Comparison of ENCODE assay signal across 1 cellular context in the genomic region with DNA sequence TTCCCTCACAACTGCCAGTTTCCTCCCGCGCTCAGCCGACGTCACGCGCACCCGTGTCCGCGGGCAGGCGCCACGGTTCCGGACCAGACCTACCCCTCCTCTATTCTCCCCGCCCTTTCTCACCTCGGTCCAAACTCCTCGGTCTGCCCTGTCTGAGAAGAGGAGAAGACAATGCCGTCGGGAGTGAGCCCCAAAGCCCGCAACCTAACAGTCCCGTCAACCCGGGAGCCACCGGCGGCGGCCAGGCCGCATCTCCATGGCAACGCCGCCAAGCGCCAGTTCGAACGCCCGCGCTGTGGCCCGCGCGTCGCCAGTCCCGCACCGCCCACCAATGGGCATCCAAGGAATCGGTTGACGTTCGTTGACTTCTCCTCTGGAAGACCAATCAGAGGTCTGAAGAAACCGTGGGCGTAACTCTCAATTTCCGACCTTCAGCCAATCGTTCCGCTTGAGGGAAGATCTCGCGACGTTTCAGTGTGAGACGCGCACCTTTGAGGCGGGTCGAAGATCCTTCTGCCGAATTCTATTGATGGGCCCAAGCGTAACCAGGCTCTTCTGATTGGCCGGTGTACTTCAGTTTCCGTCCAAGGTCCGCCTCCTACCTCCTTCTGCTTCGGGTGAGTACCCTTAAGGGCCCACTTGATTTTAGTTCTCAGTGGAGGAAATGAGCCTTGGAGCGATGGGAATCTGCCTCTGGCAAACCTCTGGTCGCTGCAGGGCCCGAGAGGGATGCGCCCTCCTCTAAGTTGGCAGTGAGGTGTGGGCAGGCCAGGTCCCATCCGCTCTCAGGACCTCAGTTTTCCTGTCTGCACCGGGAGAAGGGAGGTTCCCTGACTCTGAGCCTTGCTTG.
A peak's percentile ranks its signal among the peaks of the same experiment; 100 is the strongest.
TF ChIP-seq lines count a peak whose summit lies in the region.

TSS of gene KIF24 (minus strand) at position 286 of the 850 bp plus-strand sequence. CDS start 17,922 bp downstream, outside the sequence.
TSS of gene NUDT2 (plus strand) at position 587 of the 850 bp plus-strand sequence. CDS start 9,471 bp downstream, outside the sequence.

TF ChIP-seq in HepG2, 621 proteins besides CTCF, POLR2A, EP300 and RAD21 (continued from another document and continues in another):
- TF ChIP-seq KMT2B (CRISPR knock-in tag; IDR thresholded peaks at IDR 0.05) (peak; percentile 80; the same call in 1 of the 2 replicates), HDAC2 (CRISPR knock-in tag; IDR thresholded peaks at IDR 0.05) (peak; percentile 76), TAF15 (IDR thresholded peaks at IDR 0.05; ENCODE audit: low read depth, low read length, poor library complexity, severe bottlenecking) (no peak), KAT2B (IDR thresholded peaks at IDR 0.05; ENCODE audit: borderline replicate concordance, low read depth, low read length) (no peak), ZNF777 (CRISPR knock-in tag; IDR thresholded peaks at IDR 0.05) (peak; percentile 81), DMAP1 (CRISPR knock-in tag; IDR thresholded peaks at IDR 0.05) (peak; percentile 41; the same call in 1 of the 2 replicates), ELF3 (CRISPR knock-in tag; IDR thresholded peaks at IDR 0.05) (peak; percentile 9), ZNF782 (CRISPR knock-in tag; IDR thresholded peaks at IDR 0.05; ENCODE audit: borderline replicate concordance) (0 out of 2 replicates have a peak, but pooled peaks have one; percentile 30), NFATC3 (CRISPR knock-in tag; IDR thresholded peaks at IDR 0.05) (no peak), TBP (CRISPR knock-in tag; IDR thresholded peaks at IDR 0.05) (no peak), GTF3A (CRISPR knock-in tag; conservative IDR thresholded peaks at IDR 0.05) (no peak), ZNF280B (CRISPR knock-in tag; IDR thresholded peaks at IDR 0.05; ENCODE audit: borderline replicate concordance) (peak; percentile 16; the same call in 1 of the 2 replicates), ZFP90 (CRISPR knock-in tag; IDR thresholded peaks at IDR 0.05; ENCODE audit: borderline replicate concordance) (peak; percentile 47; the same call in 1 of the 2 replicates), PAF1 (CRISPR knock-in tag; IDR thresholded peaks at IDR 0.05) (no peak), ZNF879 (CRISPR knock-in tag; IDR thresholded peaks at IDR 0.05) (no peak; the same call in 1 of the 2 replicates), ATF7-NPFF (CRISPR knock-in tag; IDR thresholded peaks at IDR 0.05; ENCODE audit: low read depth) (peak; percentile 24; the same call in 1 of the 2 replicates), ZNF570 (CRISPR knock-in tag; IDR thresholded peaks at IDR 0.05; ENCODE audit: borderline replicate concordance) (no peak), ARNT (IDR thresholded peaks at IDR 0.05) (no peak), ARID4A (CRISPR knock-in tag; IDR thresholded peaks at IDR 0.05; ENCODE audit: borderline replicate concordance) (peak; percentile 100), RFX5 (IDR thresholded peaks at IDR 0.05; ENCODE audit: low read depth, low read length) (peak; percentile 77; the same call in 1 of the 2 replicates), ZNF292 (CRISPR knock-in tag; IDR thresholded peaks at IDR 0.05; ENCODE audit: borderline replicate concordance, low read depth) (no peak), KIAA2018 (CRISPR knock-in tag; IDR thresholded peaks at IDR 0.05; ENCODE audit: borderline replicate concordance) (no peak), SRSF1 (optimal IDR thresholded peaks at IDR 0.05; ENCODE audit: low read depth, low read length) (peak; percentile 48), ZBTB38 (CRISPR knock-in tag; IDR thresholded peaks at IDR 0.05) (no peak), ZEB1 (IDR thresholded peaks at IDR 0.05; ENCODE audit: insufficient replicate concordance, low read depth) (no peak), ZNF224 (CRISPR knock-in tag; IDR thresholded peaks at IDR 0.05) (no peak), RCOR2 (CRISPR knock-in tag; IDR thresholded peaks at IDR 0.05) (no peak), KLF13 (CRISPR knock-in tag; IDR thresholded peaks at IDR 0.05) (no peak), CENPX (CRISPR knock-in tag; IDR thresholded peaks at IDR 0.05) (no peak), ATF7 (IDR thresholded peaks at IDR 0.05) (no peak), ATF7 (CRISPR knock-in tag; IDR thresholded peaks at IDR 0.05) (no peak), BORCS8-MEF2B (CRISPR knock-in tag; IDR thresholded peaks at IDR 0.05) (peak; percentile 89), ZBTB37 (CRISPR knock-in tag; IDR thresholded peaks at IDR 0.05) (no peak), ZNF34 (CRISPR knock-in tag; IDR thresholded peaks at IDR 0.05; ENCODE audit: borderline replicate concordance) (0 out of 2 replicates have a peak, but pooled peaks have one; percentile 43), HDAC6 (IDR thresholded peaks at IDR 0.05; ENCODE audit: low read depth, low read length) (no peak), ADNP (CRISPR knock-in tag; IDR thresholded peaks at IDR 0.05) (no peak), ZNF264 (CRISPR knock-in tag; IDR thresholded peaks at IDR 0.05) (peak; percentile 22; the same call in 1 of the 2 replicates), ZBTB7B (CRISPR knock-in tag; IDR thresholded peaks at IDR 0.05) (no peak), HNRNPL (IDR thresholded peaks at IDR 0.05; ENCODE audit: low read depth, low read length) (no peak), ZNF775 (CRISPR knock-in tag; IDR thresholded peaks at IDR 0.05; ENCODE audit: borderline replicate concordance) (no peak)
- TF ChIP-seq, protein P1, sequence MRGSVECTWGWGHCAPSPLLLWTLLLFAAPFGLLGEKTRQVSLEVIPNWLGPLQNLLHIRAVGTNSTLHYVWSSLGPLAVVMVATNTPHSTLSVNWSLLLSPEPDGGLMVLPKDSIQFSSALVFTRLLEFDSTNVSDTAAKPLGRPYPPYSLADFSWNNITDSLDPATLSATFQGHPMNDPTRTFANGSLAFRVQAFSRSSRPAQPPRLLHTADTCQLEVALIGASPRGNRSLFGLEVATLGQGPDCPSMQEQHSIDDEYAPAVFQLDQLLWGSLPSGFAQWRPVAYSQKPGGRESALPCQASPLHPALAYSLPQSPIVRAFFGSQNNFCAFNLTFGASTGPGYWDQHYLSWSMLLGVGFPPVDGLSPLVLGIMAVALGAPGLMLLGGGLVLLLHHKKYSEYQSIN (CRISPR knock-in tag; IDR thresholded peaks at IDR 0.05; ENCODE audit: borderline replicate concordance), result no peak
